12 cellular contexts compared by ENCODE assay signal in genomic region chr19:2056810-2057192, GRCh38. TPM values are rescaled to one million over a fixed set of nuclear protein-coding genes. Genes with fewer than 3 reads are reported as not detected.
DNase-seq lines count a peak whose midpoint lies in the region; ATAC-seq and TF ChIP-seq lines count a peak whose summit lies in the region.
"Had no signal": no experiment of that assay in that cellular context is flagged by ENCODE, and none has a peak within 500 bp of the region (broad histone marks: within the 10 kb centered on the region; RNA-seq: fewer than 3 reads in every experiment).

No MANE protein-coding gene starts in this region.

- peaks cover 6% of the 10 kb centered on the region for H3K79me2 ChIP-seq in DND-41 (ENCODE audit: insufficient read depth, low read length)

- no peaks in the 10 kb centered on the region for H3K27me3 ChIP-seq in DND-41 (ENCODE audit: insufficient read depth, low read length, poor library complexity)
- no peaks in the 10 kb centered on the region for H3K27me3 ChIP-seq in esophagus muscularis mucosa
- no peaks in the 10 kb centered on the region for H3K27me3 ChIP-seq in sigmoid colon
- H3K27me3 ChIP-seq: cardiac muscle cell had no signal

- H3K27ac Mint-ChIP-seq in WTC11 = no peak overlapping the region

- H2AFZ ChIP-seq in DND-41 (ENCODE audit: low read depth, low read length) = no peak overlapping the region

- H3K27ac ChIP-seq in DND-41 (ENCODE audit: low read length) (peak overlapping the region; percentile 64), RWPE1 (peak overlapping the region; percentile 100), esophagus muscularis mucosa (replicated peaks in 1 of 4) (peak overlapping the region; percentile 99 to 100 (median 100)), sigmoid colon (peak overlapping the region; percentile 95 to 100 (median 100))
- H3K27ac ChIP-seq: cardiac muscle cell had no signal

- DNase-seq in DND-41 = no peak
- no peak for DNase-seq in RWPE1 (ENCODE audit: low spot score)
- DNase-seq in esophagus muscularis mucosa (ENCODE audit: extremely low spot score) = no peak
- no peak for DNase-seq in sigmoid colon
- DNase-seq in WTC11 (ENCODE audit: low spot score) = no peak
- DNase-seq in epidermal melanocyte (ENCODE audit: insufficient read length, low spot score) = no peak
- DNase-seq in C1 segment of cervical spinal cord (lab: John Stamatoyannopoulos, UW) = no peak
- DNase-seq: NCI-H1930; stimulated activated CD4-positive, alpha-beta T cell treated with anti-CD3 and anti-CD28 coated beads, Interleukin-4, amount 100 ng/mL, for 24 hours had no signal

- H3K36me3 ChIP-seq in DND-41 (ENCODE audit: insufficient read depth, low read length) = no peaks in the 10 kb centered on the region
- H3K36me3 ChIP-seq in esophagus muscularis mucosa = no peaks in the 10 kb centered on the region
- no peaks in the 10 kb centered on the region for H3K36me3 ChIP-seq in sigmoid colon
- H3K36me3 ChIP-seq: cardiac muscle cell had no signal

- TF ChIP-seq EP300 in esophagus muscularis mucosa (IDR thresholded peaks at IDR 0.05) (no peak), sigmoid colon (IDR thresholded peaks at IDR 0.05) (no peak)

- H3K4me3 ChIP-seq in DND-41 (ENCODE audit: low read depth in 1 of 2, low read length in 2 of 2) (no peak overlapping the region; a peak in 1 of 4 replicates), esophagus muscularis mucosa (no peak overlapping the region), sigmoid colon (no peak overlapping the region)
- H3K4me3 ChIP-seq: cardiac muscle cell had no signal

- 52% methylated on average over 5 of the region's 5 CpGs for WGBS in esophagus muscularis mucosa
- 45 to 53% methylated on average over 5 of the region's 5 CpGs for WGBS in sigmoid colon, 2 donors

- H3K9me3 ChIP-seq in DND-41 (ENCODE audit: insufficient read depth, low read length, severe bottlenecking) = no peaks in the 10 kb centered on the region
- no peaks in the 10 kb centered on the region for H3K9me3 ChIP-seq in esophagus muscularis mucosa
- no peaks in the 10 kb centered on the region for H3K9me3 ChIP-seq in sigmoid colon

- no peaks in the 10 kb centered on the region for H4K20me1 ChIP-seq in DND-41 (ENCODE audit: insufficient read depth, low read length)

- no peak for TF ChIP-seq POLR2A in esophagus muscularis mucosa (IDR thresholded peaks at IDR 0.05; ENCODE audit: low read depth)
- TF ChIP-seq POLR2A in sigmoid colon (IDR thresholded peaks at IDR 0.05) = no peak

- no peak overlapping the region for H3K9ac ChIP-seq in DND-41 (ENCODE audit: low read depth, low read length)

- no peaks in the 10 kb centered on the region for H3K36me3 Mint-ChIP-seq in WTC11

- no peaks in the 10 kb centered on the region for H3K9me3 Mint-ChIP-seq in WTC11

- H3K4me1 ChIP-seq in DND-41 (ENCODE audit: insufficient read depth, low read length) (peaks cover 43% of the 10 kb centered on the region), esophagus muscularis mucosa (peaks cover 63 to 93% (median 91%) of the 10 kb centered on the region in 4 donors), sigmoid colon (peaks cover 0 to 62% (median 59%) of the 10 kb centered on the region in 4 donors)

- no peak overlapping the region for H3K4me3 Mint-ChIP-seq in WTC11

- CTCF ChIA-PET in RWPE1 (lab: Yijun Ruan, JAX) (no interaction called here), WTC11 (lab: Charles Lee) (interaction anchor here (1.0 to 1.4 kb wide), 2 partner anchors 13 to 15 kb away, joined by 4 read pairs; no protein-coding TSS in a partner anchor)

- H3K4me1 Mint-ChIP-seq in WTC11 = peaks cover 25% of the 10 kb centered on the region

- H3K27me3 Mint-ChIP-seq in WTC11 (ENCODE audit: low read depth) = no peaks in the 10 kb centered on the region

- peak overlapping the region; percentile 43; the same call in 1 of the 2 replicates for H3K4me2 ChIP-seq in DND-41 (ENCODE audit: insufficient read depth, low read length)

- intact Hi-C loops in esophagus muscularis mucosa (cut with DNase I) = no loop called here
- intact Hi-C loops in sigmoid colon (cut with DNase I) = no loop called here

- POLR2A ChIA-PET in RWPE1 (lab: Yijun Ruan, JAX; ENCODE audit: low non-redundant PET) = no interaction called here
- POLR2A ChIA-PET in WTC11 (lab: Charles Lee) = no interaction called here

- TF ChIP-seq CTCF in DND-41 (IDR thresholded peaks at IDR 0.05; ENCODE audit: borderline replicate concordance, extremely low read depth, low read length, poor library complexity, severe bottlenecking) = no peak
- TF ChIP-seq CTCF in RWPE1 (conservative IDR thresholded peaks at IDR 0.05; ENCODE audit: low read depth) = no peak
- TF ChIP-seq CTCF in esophagus muscularis mucosa (IDR thresholded peaks at IDR 0.05) = no peak
- no peak for TF ChIP-seq CTCF in sigmoid colon (IDR thresholded peaks at IDR 0.05)
- TF ChIP-seq CTCF in WTC11 (IDR thresholded peaks at IDR 0.05) = no peak

- ATAC-seq in DND-41 (ENCODE audit: insufficient read depth, low read depth) (no peak), WTC11 (no peak), HG03196 (IDR thresholded peaks at IDR 0.05; ENCODE audit: unreplicated experiment) (no peak)

TF ChIP-seq in WTC11, 78 proteins besides CTCF, POLR2A, EP300 and RAD21:
- TF ChIP-seq SOX15 (CRISPR knock-in tag; IDR thresholded peaks at IDR 0.05) (no peak), RELA (CRISPR knock-in tag; IDR thresholded peaks at IDR 0.05; ENCODE audit: borderline replicate concordance) (no peak), MXD4 (CRISPR knock-in tag; IDR thresholded peaks at IDR 0.05; ENCODE audit: borderline replicate concordance) (no peak), ZNF263 (CRISPR knock-in tag; IDR thresholded peaks at IDR 0.05; ENCODE audit: low read depth) (no peak)
TF ChIP-seq in WTC11: peak in this region for 0.

RNA-seq across cellular contexts. Expression of gene MKNK2, which starts 5.8 kb away (rescaled TPM):
- total RNA-seq in esophagus muscularis mucosa (100 to 1,000 TPM; 113 to 267 (median 193) TPM), sigmoid colon (100 to 1,000 TPM in 3 of 4 donors, 10 to 100 TPM in 1; 83.1 to 124 (median 107) TPM), WTC11 (2021) (150 to 165 TPM (median 163 TPM) in 3 replicates)
- 100 to 1,000 TPM; 121 to 157 (median 129) TPM for polyA plus RNA-seq in sigmoid colon

RNA-seq across cellular contexts. Expression of gene MOB3A, which starts 39.3 kb away (rescaled TPM):
- total RNA-seq in esophagus muscularis mucosa = 10 to 100 TPM; 43.6 to 85.2 (median 56.3) TPM
- total RNA-seq in sigmoid colon = 10 to 100 TPM; 25.7 to 65.4 (median 32.0) TPM
- 10 to 100 TPM; 14.4 to 36.1 (median 14.6) TPM for polyA plus RNA-seq in sigmoid colon
- 8.1 to 9.8 TPM (median 9.6 TPM) in 3 replicates for total RNA-seq in WTC11 (2021)

RNA-seq across cellular contexts. Expression of gene IZUMO4, which starts 39.9 kb away (rescaled TPM):
- 1 to 10 TPM; 1.9 to 6.0 (median 3.9) TPM for total RNA-seq in esophagus muscularis mucosa
- 1 to 10 TPM; 2.3 to 6.0 (median 4.6) TPM for total RNA-seq in sigmoid colon
- polyA plus RNA-seq in sigmoid colon = 1 to 10 TPM; 2.4 to 8.5 (median 3.5) TPM
- 0.73 to 1.9 TPM (median 1.8 TPM) in 3 replicates for total RNA-seq in WTC11 (2021)
- total RNA-seq: Daoy had no signal

RNA-seq across cellular contexts. Expression of gene BTBD2, which starts 41.3 kb away (rescaled TPM):
- total RNA-seq in esophagus muscularis mucosa (100 to 1,000 TPM in 1 of 4 donors, 10 to 100 TPM in 3; 52.8 to 137 (median 77.1) TPM), sigmoid colon (10 to 100 TPM; 43.8 to 82.8 (median 50.3) TPM), WTC11 (2021) (106 to 148 TPM (median 145 TPM) in 3 replicates)
- polyA plus RNA-seq in sigmoid colon = 10 to 100 TPM; 31.9 to 58.7 (median 46.2) TPM
